8 cellular contexts compared by ENCODE assay signal in genomic region chr5:56910123-56910951, GRCh38. TPM values are rescaled to one million over a fixed set of nuclear protein-coding genes. Genes with fewer than 3 reads are reported as not detected.
DNase-seq lines count a peak whose midpoint lies in the region; ATAC-seq and TF ChIP-seq lines count a peak whose summit lies in the region.

No MANE protein-coding gene starts in this region.

- 0 to 1% (median 1%) methylated on average over 30 to 32 of the region's 32 CpGs for WGBS in heart left ventricle, 4 donors
- 1% methylated on average over 32 of the region's 32 CpGs for WGBS in psoas muscle, 3 donors

- H3K4me3 ChIP-seq in BE2C (ENCODE audit: low read depth, low read length) (peak overlapping the region; percentile 91), heart left ventricle (peak overlapping the region; percentile 40 to 86 (median 68)), psoas muscle (peak overlapping the region; percentile 82)

- H3K36me3 ChIP-seq in BE2C (no peaks in the 10 kb centered on the region), heart left ventricle (peaks cover 0 to 13% (median 0%) of the 10 kb centered on the region in 9 donors), psoas muscle (ENCODE audit: insufficient read depth in 1 of 2, low read depth in 1 of 2) (peaks cover 0 to 7% of the 10 kb centered on the region in 2 donors)

- peak overlapping the region; percentile 92 for H3K4me3 Mint-ChIP-seq in activated naive CD4-positive, alpha-beta T cell treated with anti-CD3 and anti-CD28 coated beads, Interleukin-2, amount 50 U/mL, for 24 hours

- no peaks in the 10 kb centered on the region for H3K36me3 Mint-ChIP-seq in activated naive CD4-positive, alpha-beta T cell treated with anti-CD3 and anti-CD28 coated beads, Interleukin-2, amount 50 U/mL, for 24 hours

- H3K4me1 Mint-ChIP-seq in activated naive CD4-positive, alpha-beta T cell treated with anti-CD3 and anti-CD28 coated beads, Interleukin-2, amount 50 U/mL, for 24 hours = peaks cover 22% of the 10 kb centered on the region

- no peaks in the 10 kb centered on the region for H3K9me3 Mint-ChIP-seq in activated naive CD4-positive, alpha-beta T cell treated with anti-CD3 and anti-CD28 coated beads, Interleukin-2, amount 50 U/mL, for 24 hours

- H3K4me1 ChIP-seq in BE2C (no peaks in the 10 kb centered on the region; the same call in 1 of the 2 replicates), heart left ventricle (peaks cover 0 to 16% (median 9%) of the 10 kb centered on the region in 12 donors), psoas muscle (peaks cover 9% of the 10 kb centered on the region)

- H3K27me3 Mint-ChIP-seq in activated naive CD4-positive, alpha-beta T cell treated with anti-CD3 and anti-CD28 coated beads, Interleukin-2, amount 50 U/mL, for 24 hours = no peaks in the 10 kb centered on the region

- H3K9me3 ChIP-seq in BE2C (no peaks in the 10 kb centered on the region), heart left ventricle (peaks cover 0 to 9% (median 0%) of the 10 kb centered on the region in 12 donors), psoas muscle (no peaks in the 10 kb centered on the region)

- DNase-seq in BE2C = peak; percentile 39
- peak; percentile 25 for DNase-seq in NCI-H748 treated with DMSO at 0.1 percent for 48 hours (lab: John Stamatoyannopoulos, UW)
- DNase-seq in heart left ventricle = peak in 4 of 5 donors; percentile 46 to 63 (median 54)
- DNase-seq in psoas muscle = peak; percentile 51 to 68
- no peak for DNase-seq in mesenteric fat pad (ENCODE audit: low spot score)

- TF ChIP-seq POLR2A in heart left ventricle (IDR thresholded peaks at IDR 0.05) = no peak

- H3K27me3 ChIP-seq in BE2C = no peaks in the 10 kb centered on the region
- H3K27me3 ChIP-seq in heart left ventricle = no peaks in the 10 kb centered on the region
- no peaks in the 10 kb centered on the region for H3K27me3 ChIP-seq in psoas muscle (ENCODE audit: insufficient read depth in 3 of 3, low read length in 2 of 3)

- no peak for TF ChIP-seq CTCF in BE2C (IDR thresholded peaks at IDR 0.05; ENCODE audit: low read depth, low read length)
- no peak for TF ChIP-seq CTCF in heart left ventricle (IDR thresholded peaks at IDR 0.05)
- TF ChIP-seq CTCF in psoas muscle (IDR thresholded peaks at IDR 0.05) = no peak

- intact Hi-C loops in heart left ventricle (cut with DNase I) = loop anchor here in 3 of 10 donors (1.0 to 5.0 kb wide), 2 partner anchors 40 to 42 kb away; partner anchors contain the start of gene MIER3 (in 2 of the 3)
- intact Hi-C loops in psoas muscle (cut with DNase I) = loop anchor here (5.0 kb wide), 2 partner anchors 37 to 262 kb away; partner anchors contain the start of gene GPBP1 (in 1 of the 2)

- peak overlapping the region; percentile 85 to 99 (median 95) for H3K27ac ChIP-seq in heart left ventricle
- peak overlapping the region; percentile 96 for H3K27ac ChIP-seq in psoas muscle

- H3K27ac Mint-ChIP-seq in activated naive CD4-positive, alpha-beta T cell treated with anti-CD3 and anti-CD28 coated beads, Interleukin-2, amount 50 U/mL, for 24 hours = peak overlapping the region; percentile 94

- ATAC-seq in GM18873 (IDR thresholded peaks at IDR 0.05; ENCODE audit: low FRiP score, unreplicated experiment) (peak; percentile 13), HG03103 (IDR thresholded peaks at IDR 0.05; ENCODE audit: low read depth, unreplicated experiment) (peak; percentile 16), heart left ventricle (peak; percentile 1 to 25 (median 14)), psoas muscle (peak; percentile 19 to 46 (median 32))

RNA-seq across cellular contexts. Expression of gene SETD9, which starts 0.9 kb away (rescaled TPM):
- polyA plus RNA-seq in BE2C (2012; ENCODE audit: insufficient read depth, insufficient read length, low read depth) = 16.3 TPM
- total RNA-seq in heart left ventricle (10 to 100 TPM in 7 of 9 donors, 1 to 10 TPM in 2; 8.6 to 21.0 (median 14.0) TPM), psoas muscle (10 to 100 TPM in 2 of 4 donors, 1 to 10 TPM in 2; 4.9 to 16.3 (median 11.0) TPM), mesenteric fat pad (11.9 TPM)
- polyA plus RNA-seq in heart left ventricle (10 to 100 TPM in 1 of 2 donors, 1 to 10 TPM in 1; 6.5 to 12.1 TPM), psoas muscle (10 to 100 TPM; 10.1 to 14.7 (median 11.1) TPM)

RNA-seq across cellular contexts. Expression of gene MIER3, which starts 41.6 kb away (rescaled TPM):
- polyA plus RNA-seq in BE2C (2012; ENCODE audit: insufficient read depth, insufficient read length, low read depth) = 13.7 TPM
- 10 to 100 TPM in 6 of 9 donors, 1 to 10 TPM in 3; 9.3 to 15.5 (median 10.8) TPM for total RNA-seq in heart left ventricle
- polyA plus RNA-seq in heart left ventricle = 1 to 10 TPM; 3.9 to 5.4 TPM
- total RNA-seq in psoas muscle = 10 to 100 TPM; 11.9 to 20.5 (median 14.7) TPM
- 10 to 100 TPM in 1 of 3 donors, 1 to 10 TPM in 2; 4.8 to 11.2 (median 5.3) TPM for polyA plus RNA-seq in psoas muscle
- total RNA-seq in mesenteric fat pad = 19.6 TPM
